In the genomic region with DNA sequence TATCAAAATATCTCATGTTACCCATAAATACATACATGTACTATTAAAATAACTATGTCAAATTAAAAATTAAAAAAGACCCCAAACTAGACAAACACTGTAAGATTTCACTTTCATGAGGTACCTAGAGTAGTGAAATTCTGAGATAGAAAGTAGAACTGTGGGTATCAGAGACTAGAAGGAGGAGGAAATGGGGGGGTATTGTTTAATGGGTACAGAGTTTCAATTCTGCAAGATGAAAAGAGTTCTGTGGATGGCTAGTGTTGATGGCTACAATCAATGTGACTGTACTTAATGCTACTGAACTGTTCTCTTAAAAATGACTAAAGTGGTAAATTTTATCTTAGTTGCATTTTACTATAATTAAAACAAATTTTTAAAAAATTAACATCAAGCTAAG, we compare ENCODE assay signal across 13 cellular contexts. TPM values are rescaled to one million over a fixed set of nuclear protein-coding genes. Genes with fewer than 3 reads are reported as not detected.
A peak's percentile ranks its signal among the peaks of the same experiment; 100 is the strongest.
DNase-seq lines count a peak whose midpoint lies in the region; ATAC-seq and TF ChIP-seq lines count a peak whose summit lies in the region.
"Had no signal": no experiment of that assay in that cellular context is flagged by ENCODE, and none has a peak within 500 bp of the region (broad histone marks: within the 10 kb centered on the region; RNA-seq: fewer than 3 reads in every experiment).

No MANE protein-coding gene starts in this region.

- TF ChIP-seq POLR2A in spleen (IDR thresholded peaks at IDR 0.05) = no peak

- no peaks in the 10 kb centered on the region for H3K27me3 ChIP-seq in spleen (replicated peaks in 1 of 7)
- H3K27me3 ChIP-seq: neutrophil had no signal

- H3K27me3 Mint-ChIP-seq in activated CD8-positive, alpha-beta memory T cell treated with anti-CD3 and anti-CD28 coated beads, Interleukin-2, amount 10 ng/mL, durations not matched to agents 7 days and 5 days = no peaks in the 10 kb centered on the region
- no peaks in the 10 kb centered on the region for H3K27me3 Mint-ChIP-seq in glutamatergic neuron (ENCODE audit: unreplicated experiment)

- CTCF ChIA-PET in activated CD8-positive, alpha-beta memory T cell treated with anti-CD3 and anti-CD28 coated beads, Interleukin-2, amount 10 ng/mL, durations not matched to agents 7 days and 5 days (lab: Charles Lee) = interaction anchor here (1.2 kb wide), 1 partner anchor 9 kb away, joined by 5 read pairs; no protein-coding TSS in a partner anchor

- no peak overlapping the region for H3K4me3 ChIP-seq in spleen
- H3K4me3 ChIP-seq: A549, SK-N-MC had no signal

- H3K4me1 ChIP-seq in spleen = peaks cover 15 to 81% (median 60%) of the 10 kb centered on the region in 6 donors

- H3K4me1 Mint-ChIP-seq in activated CD8-positive, alpha-beta memory T cell treated with anti-CD3 and anti-CD28 coated beads, Interleukin-2, amount 10 ng/mL, durations not matched to agents 7 days and 5 days = peaks cover 58% of the 10 kb centered on the region
- H3K4me1 Mint-ChIP-seq in glutamatergic neuron (ENCODE audit: low read depth, unreplicated experiment) = peaks cover 10% of the 10 kb centered on the region

- peaks cover 48% of the 10 kb centered on the region for H3K36me3 Mint-ChIP-seq in activated CD8-positive, alpha-beta memory T cell treated with anti-CD3 and anti-CD28 coated beads, Interleukin-2, amount 10 ng/mL, durations not matched to agents 7 days and 5 days
- H3K36me3 Mint-ChIP-seq in glutamatergic neuron (ENCODE audit: unreplicated experiment) = peaks cover 16% of the 10 kb centered on the region

- H3K36me3 ChIP-seq in spleen = peaks cover 0 to 12% (median 0%) of the 10 kb centered on the region in 6 donors
- H3K36me3 ChIP-seq: neutrophil had no signal

- intact Hi-C loops in spleen (cut with DNase I; ENCODE audit: low total_unique reads) = no loop called here

- no peak for DNase-seq in activated CD8-positive, alpha-beta memory T cell treated with anti-CD3 and anti-CD28 coated beads, Interleukin-2, amount 10 ng/mL, durations not matched to agents 7 days and 5 days
- DNase-seq in activated CD8-positive, alpha-beta memory T cell treated with anti-CD3 and anti-CD28 coated beads, Interleukin-2, amount 50 U/mL, for 4 hours = no peak
- no peak for DNase-seq in spleen
- no peak for DNase-seq in GF-D8 (lab: John Stamatoyannopoulos, UW)
- no peak for DNase-seq in cortex of kidney (lab: John Stamatoyannopoulos, UW)
- no peak for DNase-seq in glutamatergic neuron
- DNase-seq: effector CD4-positive, alpha-beta T cell; NCI-H2081 had no signal

- no peak overlapping the region for H3K4me3 Mint-ChIP-seq in activated CD8-positive, alpha-beta memory T cell treated with anti-CD3 and anti-CD28 coated beads, Interleukin-2, amount 10 ng/mL, durations not matched to agents 7 days and 5 days
- H3K4me3 Mint-ChIP-seq in glutamatergic neuron (ENCODE audit: unreplicated experiment) = no peak overlapping the region

- peaks cover 9% of the 10 kb centered on the region for H3K9me3 Mint-ChIP-seq in activated CD8-positive, alpha-beta memory T cell treated with anti-CD3 and anti-CD28 coated beads, Interleukin-2, amount 10 ng/mL, durations not matched to agents 7 days and 5 days (ENCODE audit: low read depth)
- peaks cover 1% of the 10 kb centered on the region for H3K9me3 Mint-ChIP-seq in glutamatergic neuron (ENCODE audit: unreplicated experiment)

- H3K27ac ChIP-seq in spleen = peak overlapping the region in 7 of 8 donors; percentile 30 to 73 (median 48)
- H3K27ac ChIP-seq: A549, neutrophil, SK-N-MC had no signal

- no peak for ATAC-seq in activated CD8-positive, alpha-beta memory T cell treated with anti-CD3 and anti-CD28 coated beads, Interleukin-2, amount 10 ng/mL, durations not matched to agents 7 days and 5 days
- ATAC-seq in HG02571 (IDR thresholded peaks at IDR 0.05; ENCODE audit: unreplicated experiment) (peak; percentile 76), HG03469 (IDR thresholded peaks at IDR 0.05; ENCODE audit: unreplicated experiment) (peak; percentile 43)
- ATAC-seq: A549 had no signal

- TF ChIP-seq CTCF in spleen (IDR thresholded peaks at IDR 0.05 in 8 of 11, conservative IDR thresholded peaks at IDR 0.05 in 3 of 11) = no peak
- no peak for TF ChIP-seq CTCF in glutamatergic neuron (IDR thresholded peaks at IDR 0.05; ENCODE audit: partially characterized antibody, unreplicated experiment)

- H3K27ac Mint-ChIP-seq in activated CD8-positive, alpha-beta memory T cell treated with anti-CD3 and anti-CD28 coated beads, Interleukin-2, amount 10 ng/mL, durations not matched to agents 7 days and 5 days = peak overlapping the region; percentile 39
- H3K27ac Mint-ChIP-seq in glutamatergic neuron (ENCODE audit: unreplicated experiment) = no peak overlapping the region

- peaks cover 0 to 22% (median 19%) of the 10 kb centered on the region in 8 donors for H3K9me3 ChIP-seq in spleen
- H3K9me3 ChIP-seq: A549, neutrophil had no signal

RNA-seq across cellular contexts. Expression of a gene that starts 36.6 kb away (rescaled TPM):
- total RNA-seq in activated CD8-positive, alpha-beta memory T cell treated with anti-CD3 and anti-CD28 coated beads, Interleukin-2, amount 10 ng/mL, durations not matched to agents 7 days and 5 days = 10 to 100 TPM; 44.1 to 58.9 TPM
- total RNA-seq in spleen = 10 to 100 TPM; 19.0 to 30.2 (median 24.8) TPM
- polyA plus RNA-seq in spleen = 1 to 10 TPM; 2.7 to 3.7 (median 3.5) TPM
- 34.1 TPM for total RNA-seq in glutamatergic neuron (ENCODE audit: unreplicated experiment)
